Comparison of ENCODE assay signal across 1 cellular context in genomic region chr11:45078236-45079074, GRCh38.
TF ChIP-seq lines count a peak whose summit lies in the region.

No MANE protein-coding gene starts in this region.

TF ChIP-seq in HEK293, 187 proteins besides CTCF, POLR2A, EP300 and RAD21:
- TF ChIP-seq, protein P1, sequence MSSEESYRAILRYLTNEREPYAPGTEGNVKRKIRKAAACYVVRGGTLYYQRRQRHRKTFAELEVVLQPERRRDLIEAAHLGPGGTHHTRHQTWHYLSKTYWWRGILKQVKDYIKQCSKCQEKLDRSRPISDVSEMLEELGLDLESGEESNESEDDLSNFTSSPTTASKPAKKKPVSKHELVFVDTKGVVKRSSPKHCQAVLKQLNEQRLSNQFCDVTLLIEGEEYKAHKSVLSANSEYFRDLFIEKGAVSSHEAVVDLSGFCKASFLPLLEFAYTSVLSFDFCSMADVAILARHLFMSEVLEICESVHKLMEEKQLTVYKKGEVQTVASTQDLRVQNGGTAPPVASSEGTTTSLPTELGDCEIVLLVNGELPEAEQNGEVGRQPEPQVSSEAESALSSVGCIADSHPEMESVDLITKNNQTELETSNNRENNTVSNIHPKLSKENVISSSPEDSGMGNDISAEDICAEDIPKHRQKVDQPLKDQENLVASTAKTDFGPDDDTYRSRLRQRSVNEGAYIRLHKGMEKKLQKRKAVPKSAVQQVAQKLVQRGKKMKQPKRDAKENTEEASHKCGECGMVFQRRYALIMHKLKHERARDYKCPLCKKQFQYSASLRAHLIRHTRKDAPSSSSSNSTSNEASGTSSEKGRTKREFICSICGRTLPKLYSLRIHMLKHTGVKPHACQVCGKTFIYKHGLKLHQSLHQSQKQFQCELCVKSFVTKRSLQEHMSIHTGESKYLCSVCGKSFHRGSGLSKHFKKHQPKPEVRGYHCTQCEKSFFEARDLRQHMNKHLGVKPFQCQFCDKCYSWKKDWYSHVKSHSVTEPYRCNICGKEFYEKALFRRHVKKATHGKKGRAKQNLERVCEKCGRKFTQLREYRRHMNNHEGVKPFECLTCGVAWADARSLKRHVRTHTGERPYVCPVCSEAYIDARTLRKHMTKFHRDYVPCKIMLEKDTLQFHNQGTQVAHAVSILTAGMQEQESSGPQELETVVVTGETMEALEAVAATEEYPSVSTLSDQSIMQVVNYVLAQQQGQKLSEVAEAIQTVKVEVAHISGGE (tag by site-specific recombination; conservative IDR thresholded peaks at IDR 0.05; ENCODE audit: low read depth) = no peak
- no peak for TF ChIP-seq MZF1 (tag by site-specific recombination; IDR thresholded peaks at IDR 0.05; ENCODE audit: borderline replicate concordance)
- TF ChIP-seq, protein P2, sequence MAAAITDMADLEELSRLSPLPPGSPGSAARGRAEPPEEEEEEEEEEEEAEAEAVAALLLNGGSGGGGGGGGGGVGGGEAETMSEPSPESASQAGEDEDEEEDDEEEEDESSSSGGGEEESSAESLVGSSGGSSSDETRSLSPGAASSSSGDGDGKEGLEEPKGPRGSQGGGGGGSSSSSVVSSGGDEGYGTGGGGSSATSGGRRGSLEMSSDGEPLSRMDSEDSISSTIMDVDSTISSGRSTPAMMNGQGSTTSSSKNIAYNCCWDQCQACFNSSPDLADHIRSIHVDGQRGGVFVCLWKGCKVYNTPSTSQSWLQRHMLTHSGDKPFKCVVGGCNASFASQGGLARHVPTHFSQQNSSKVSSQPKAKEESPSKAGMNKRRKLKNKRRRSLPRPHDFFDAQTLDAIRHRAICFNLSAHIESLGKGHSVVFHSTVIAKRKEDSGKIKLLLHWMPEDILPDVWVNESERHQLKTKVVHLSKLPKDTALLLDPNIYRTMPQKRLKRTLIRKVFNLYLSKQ (tag by site-specific recombination; IDR thresholded peaks at IDR 0.05; ENCODE audit: borderline replicate concordance) = no peak
- TF ChIP-seq, protein P3, sequence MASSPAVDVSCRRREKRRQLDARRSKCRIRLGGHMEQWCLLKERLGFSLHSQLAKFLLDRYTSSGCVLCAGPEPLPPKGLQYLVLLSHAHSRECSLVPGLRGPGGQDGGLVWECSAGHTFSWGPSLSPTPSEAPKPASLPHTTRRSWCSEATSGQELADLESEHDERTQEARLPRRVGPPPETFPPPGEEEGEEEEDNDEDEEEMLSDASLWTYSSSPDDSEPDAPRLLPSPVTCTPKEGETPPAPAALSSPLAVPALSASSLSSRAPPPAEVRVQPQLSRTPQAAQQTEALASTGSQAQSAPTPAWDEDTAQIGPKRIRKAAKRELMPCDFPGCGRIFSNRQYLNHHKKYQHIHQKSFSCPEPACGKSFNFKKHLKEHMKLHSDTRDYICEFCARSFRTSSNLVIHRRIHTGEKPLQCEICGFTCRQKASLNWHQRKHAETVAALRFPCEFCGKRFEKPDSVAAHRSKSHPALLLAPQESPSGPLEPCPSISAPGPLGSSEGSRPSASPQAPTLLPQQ (tag by site-specific recombination; IDR thresholded peaks at IDR 0.05) = no peak
- TF ChIP-seq ZNF335 (tag by site-specific recombination; conservative IDR thresholded peaks at IDR 0.05) = no peak
- TF ChIP-seq, protein P4, sequence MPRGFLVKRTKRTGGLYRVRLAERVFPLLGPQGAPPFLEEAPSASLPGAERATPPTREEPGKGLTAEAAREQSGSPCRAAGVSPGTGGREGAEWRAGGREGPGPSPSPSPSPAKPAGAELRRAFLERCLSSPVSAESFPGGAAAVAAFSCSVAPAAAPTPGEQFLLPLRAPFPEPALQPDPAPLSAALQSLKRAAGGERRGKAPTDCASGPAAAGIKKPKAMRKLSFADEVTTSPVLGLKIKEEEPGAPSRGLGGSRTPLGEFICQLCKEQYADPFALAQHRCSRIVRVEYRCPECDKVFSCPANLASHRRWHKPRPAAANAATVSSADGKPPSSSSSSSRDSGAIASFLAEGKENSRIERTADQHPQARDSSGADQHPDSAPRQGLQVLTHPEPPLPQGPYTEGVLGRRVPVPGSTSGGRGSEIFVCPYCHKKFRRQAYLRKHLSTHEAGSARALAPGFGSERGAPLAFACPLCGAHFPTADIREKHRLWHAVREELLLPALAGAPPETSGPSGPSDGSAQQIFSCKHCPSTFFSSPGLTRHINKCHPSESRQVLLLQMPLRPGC (tag by site-specific recombination; IDR thresholded peaks at IDR 0.05) = no peak
- TF ChIP-seq ZNF768 (tag by site-specific recombination; IDR thresholded peaks at IDR 0.05) = peak; percentile 58; the same call in 1 of the 2 replicates
- TF ChIP-seq ZNF19 (tag by site-specific recombination; IDR thresholded peaks at IDR 0.05; ENCODE audit: low read depth) = no peak
